In genomic region chr13:99220199-99220931, GRCh38 we compare ENCODE assay signal across 14 cellular contexts. TPM values are rescaled to one million over a fixed set of nuclear protein-coding genes. Genes with fewer than 3 reads are reported as not detected.
DNase-seq lines count a peak whose midpoint lies in the region; ATAC-seq, FAIRE-seq and TF ChIP-seq lines count a peak whose summit lies in the region.
"Had no signal": no experiment of that assay in that cellular context is flagged by ENCODE, and none has a peak within 500 bp of the region (broad histone marks: within the 10 kb centered on the region; RNA-seq: fewer than 3 reads in every experiment).

No MANE protein-coding gene starts in this region.

- DNase-seq in activated naive CD4-positive, alpha-beta T cell treated with anti-CD3 and anti-CD28 coated beads, Interleukin-2, amount 50 U/mL, for 16 hours, result no peak
- DNase-seq in NB4 (ENCODE audit: low read depth), result peak; percentile 48
- DNase-seq in activated naive CD8-positive, alpha-beta T cell treated with anti-CD3 and anti-CD28 coated beads, Interleukin-2, amount 10 ng/mL, durations not matched to agents 7 days and 5 days, result no peak
- DNase-seq in small intestine, result peak; percentile 37
- DNase-seq in mesothelial cell of epicardium (ENCODE audit: low spot score in 2 of 2, unreplicated experiment in 2 of 2), result no peak
- no peak for DNase-seq in left lung
- DNase-seq: NCI-H446 treated with DMSO at 0.1 percent for 48 hours had no signal

- TF ChIP-seq POLR2A in NB4 (IDR thresholded peaks at IDR 0.05; ENCODE audit: extremely low read depth, insufficient read length), result no peak

- H3K36me3 Mint-ChIP-seq in activated naive CD4-positive, alpha-beta T cell treated with anti-CD3 and anti-CD28 coated beads, Interleukin-2, amount 50 U/mL, for 24 hours, result peaks cover 9% of the 10 kb centered on the region
- peaks cover 31% of the 10 kb centered on the region for H3K36me3 Mint-ChIP-seq in activated naive CD8-positive, alpha-beta T cell treated with anti-CD3 and anti-CD28 coated beads, Interleukin-2, amount 10 ng/mL, durations not matched to agents 7 days and 5 days
- H3K36me3 Mint-ChIP-seq in mesothelial cell of epicardium, result peaks cover 10% of the 10 kb centered on the region

- POLR2A ChIA-PET in activated naive CD8-positive, alpha-beta T cell treated with anti-CD3 and anti-CD28 coated beads, Interleukin-2, amount 10 ng/mL, durations not matched to agents 7 days and 5 days (lab: Charles Lee), result interaction anchor here (7.2 kb wide), 1 partner anchor 18 kb away, joined by 158 read pairs; the partner anchor contains the start of gene UBAC2

- intact Hi-C loops in left lung (cut with DNase I), result no loop called here

- no peaks in the 10 kb centered on the region for H3K36me3 ChIP-seq in small intestine (ENCODE audit: control insufficient read depth in 2 of 2, insufficient read depth in 2 of 2, low read length in 2 of 2)
- peaks cover 0 to 3% of the 10 kb centered on the region in 2 donors for H3K36me3 ChIP-seq in left lung

- TF ChIP-seq CTCF in NB4 (IDR thresholded peaks at IDR 0.05; ENCODE audit: low read depth, low read length) (no peak), mesothelial cell of epicardium (IDR thresholded peaks at IDR 0.05; ENCODE audit: unreplicated experiment) (no peak), left lung (IDR thresholded peaks at IDR 0.05) (no peak)

- H3K4me1 Mint-ChIP-seq in activated naive CD4-positive, alpha-beta T cell treated with anti-CD3 and anti-CD28 coated beads, Interleukin-2, amount 50 U/mL, for 24 hours, result peaks cover 94% of the 10 kb centered on the region
- H3K4me1 Mint-ChIP-seq in activated naive CD8-positive, alpha-beta T cell treated with anti-CD3 and anti-CD28 coated beads, Interleukin-2, amount 10 ng/mL, durations not matched to agents 7 days and 5 days, result peaks cover 79% of the 10 kb centered on the region
- peaks cover 6% of the 10 kb centered on the region for H3K4me1 Mint-ChIP-seq in mesothelial cell of epicardium

- WGBS in small intestine, 3 donors, result 47 to 57% (median 55%) methylated on average over 6 of the region's 6 CpGs

- H3K27me3 Mint-ChIP-seq in activated naive CD4-positive, alpha-beta T cell treated with anti-CD3 and anti-CD28 coated beads, Interleukin-2, amount 50 U/mL, for 24 hours, result no peaks in the 10 kb centered on the region
- no peaks in the 10 kb centered on the region for H3K27me3 Mint-ChIP-seq in activated naive CD8-positive, alpha-beta T cell treated with anti-CD3 and anti-CD28 coated beads, Interleukin-2, amount 10 ng/mL, durations not matched to agents 7 days and 5 days
- H3K27me3 Mint-ChIP-seq in mesothelial cell of epicardium (ENCODE audit: low read depth), result no peaks in the 10 kb centered on the region
- H3K27me3 Mint-ChIP-seq: progenitor cell of endocrine pancreas had no signal

- H3K4me1 ChIP-seq in small intestine (ENCODE audit: control insufficient read depth in 2 of 2, insufficient read depth in 1 of 2, low read depth in 1 of 2, low read length in 1 of 2), result peaks cover 2 to 5% of the 10 kb centered on the region in 2 donors
- H3K4me1 ChIP-seq in left lung, result peaks cover 12 to 66% of the 10 kb centered on the region in 2 donors

- no peaks in the 10 kb centered on the region for H3K9me3 ChIP-seq in small intestine (ENCODE audit: control insufficient read depth, low read depth)
- no peaks in the 10 kb centered on the region for H3K9me3 ChIP-seq in left lung

- H3K27ac ChIP-seq in small intestine (ENCODE audit: low read depth in 1 of 2, low read length in 1 of 2) (no peak overlapping the region), left lung (no peak overlapping the region)
- H3K27ac ChIP-seq: coronary artery had no signal

- no peaks in the 10 kb centered on the region for H3K9me3 Mint-ChIP-seq in activated naive CD4-positive, alpha-beta T cell treated with anti-CD3 and anti-CD28 coated beads, Interleukin-2, amount 50 U/mL, for 24 hours
- peaks cover 1% of the 10 kb centered on the region for H3K9me3 Mint-ChIP-seq in activated naive CD8-positive, alpha-beta T cell treated with anti-CD3 and anti-CD28 coated beads, Interleukin-2, amount 10 ng/mL, durations not matched to agents 7 days and 5 days
- peaks cover 19% of the 10 kb centered on the region for H3K9me3 Mint-ChIP-seq in mesothelial cell of epicardium

- peak overlapping the region; percentile 56 for H3K4me3 Mint-ChIP-seq in activated naive CD4-positive, alpha-beta T cell treated with anti-CD3 and anti-CD28 coated beads, Interleukin-2, amount 50 U/mL, for 24 hours
- peak overlapping the region; percentile 72 for H3K4me3 Mint-ChIP-seq in activated naive CD8-positive, alpha-beta T cell treated with anti-CD3 and anti-CD28 coated beads, Interleukin-2, amount 10 ng/mL, durations not matched to agents 7 days and 5 days
- H3K4me3 Mint-ChIP-seq in mesothelial cell of epicardium, result no peak overlapping the region
- H3K4me3 Mint-ChIP-seq: WTC11 had no signal

- H3K27me3 ChIP-seq in small intestine (ENCODE audit: control insufficient read depth in 2 of 2, insufficient read depth in 2 of 2, low read length in 2 of 2) (no peaks in the 10 kb centered on the region), left lung (no peaks in the 10 kb centered on the region)

- FAIRE-seq in small intestine (lab: Jason Lieb, UNC), result no peak

- H3K27ac Mint-ChIP-seq in activated naive CD4-positive, alpha-beta T cell treated with anti-CD3 and anti-CD28 coated beads, Interleukin-2, amount 50 U/mL, for 24 hours, result peak overlapping the region; percentile 93
- H3K27ac Mint-ChIP-seq in activated naive CD8-positive, alpha-beta T cell treated with anti-CD3 and anti-CD28 coated beads, Interleukin-2, amount 10 ng/mL, durations not matched to agents 7 days and 5 days, result peak overlapping the region; percentile 80
- H3K27ac Mint-ChIP-seq in mesothelial cell of epicardium, result no peak overlapping the region
- H3K27ac Mint-ChIP-seq: progenitor cell of endocrine pancreas, WTC11 had no signal

- peak; percentile 43 for ATAC-seq in activated naive CD8-positive, alpha-beta T cell treated with anti-CD3 and anti-CD28 coated beads, Interleukin-2, amount 10 ng/mL, durations not matched to agents 7 days and 5 days (ENCODE audit: low read depth)
- ATAC-seq in HG02588 (IDR thresholded peaks at IDR 0.05; ENCODE audit: unreplicated experiment) (no peak), left lung (no peak)
- ATAC-seq: WTC11 had no signal

- H3K4me3 ChIP-seq in NB4 (ENCODE audit: low read depth, low read length) (no peak overlapping the region), small intestine (ENCODE audit: low read depth in 1 of 2, low read length in 2 of 2) (no peak overlapping the region), left lung (no peak overlapping the region)
- H3K4me3 ChIP-seq: coronary artery had no signal

RNA-seq across cellular contexts. Expression of gene UBAC2, which starts 19.7 kb away (rescaled TPM):
- 10 to 100 TPM; 79.1 to 80.8 TPM for total RNA-seq in activated naive CD8-positive, alpha-beta T cell treated with anti-CD3 and anti-CD28 coated beads, Interleukin-2, amount 10 ng/mL, durations not matched to agents 7 days and 5 days
- polyA plus RNA-seq in small intestine, result 10 to 100 TPM; 56.2 to 83.1 (median 68.9) TPM
- total RNA-seq in mesothelial cell of epicardium (61.8 to 64.3 TPM (median 62.3 TPM) in 3 replicates), left lung (10 to 100 TPM; 56.1 to 57.4 TPM)

RNA-seq across cellular contexts. Expression of gene GPR18, which starts 37.8 kb away (rescaled TPM):
- 10 to 100 TPM; 25.5 to 25.9 TPM for total RNA-seq in activated naive CD8-positive, alpha-beta T cell treated with anti-CD3 and anti-CD28 coated beads, Interleukin-2, amount 10 ng/mL, durations not matched to agents 7 days and 5 days
- under 1 TPM in 2 of 3 donors, not detected in 1; 0.54 to 0.66 TPM for polyA plus RNA-seq in small intestine
- not detected in 3 replicates for total RNA-seq in mesothelial cell of epicardium
- total RNA-seq in left lung, result under 1 TPM; 0.17 to 0.55 TPM
- total RNA-seq: fibroblast of lung, mesenteric fat pad, progenitor cell of endocrine pancreas had no signal
- polyA plus RNA-seq: fibroblast of lung had no signal

Comparison
In these comparisons a context has a peak if more than half of its experiments do, and no peak if none do; other contexts are left out.
1. DNase-seq: peak in NB4 (single experiment) and small intestine (single experiment); none in activated naive CD4-positive, alpha-beta T cell treated with anti-CD3 and anti-CD28 coated beads, Interleukin-2, amount 50 U/mL, for 16 hours (single experiment), activated naive CD8-positive, alpha-beta T cell treated with anti-CD3 and anti-CD28 coated beads, Interleukin-2, amount 10 ng/mL, durations not matched to agents 7 days and 5 days (single experiment), mesothelial cell of epicardium (0 of 2) and left lung (0 of 2).
2. RNA of gene GPR18, which starts 37.8 kb away (total RNA-seq): 25.5 to 25.9 TPM in activated naive CD8-positive, alpha-beta T cell treated with anti-CD3 and anti-CD28 coated beads, Interleukin-2, amount 10 ng/mL, durations not matched to agents 7 days and 5 days; 0.17 to 0.55 TPM in left lung and not detected in mesothelial cell of epicardium; every median in the first group is over 10 times any median in the second.